Comparison of ENCODE assay signal across 11 cellular contexts in genomic region chr1:229883504-229884200, GRCh38.
"Had no signal": no experiment of that assay in that cellular context is flagged by ENCODE, and none has a peak within 500 bp of the region (broad histone marks: within the 10 kb centered on the region; RNA-seq: fewer than 3 reads in every experiment).

No MANE protein-coding gene starts in this region.

- ATAC-seq: mucosa of descending colon; naive thymus-derived CD8-positive, alpha-beta T cell; upper lobe of right lung had no signal

- H3K4me3 ChIP-seq: mucosa of descending colon, upper lobe of right lung had no signal

- DNase-seq: activated CD4-positive, CD25-positive, alpha-beta regulatory T cell treated with anti-CD3 and anti-CD28 coated beads, Interleukin-2, amount 50 U/mL, for 72 hours; activated effector memory CD4-positive, alpha-beta T cell treated with Interleukin-2 at 50 U/mL for 16 hours; activated T-cell treated with anti-CD3 and anti-CD28 coated beads, Interleukin-2, amount 50 U/mL, for 1 hour; amygdala; brain microvascular endothelial cell; dermis blood vessel endothelial cell; mucosa of descending colon; naive thymus-derived CD8-positive, alpha-beta T cell; stimulated activated CD4-positive, alpha-beta T cell treated with anti-CD3 and anti-CD28 coated beads, Interleukin-12 subunit alpha, Interleukin-12 subunit beta, amount 100 ng/mL, for 4 hours; stimulated activated naive CD4-positive, alpha-beta T cell treated with Interleukin-2 at 50 U/mL for 16 hours; upper lobe of right lung had no signal

- H3K36me3 ChIP-seq: brain microvascular endothelial cell, upper lobe of right lung had no signal

- H3K27ac ChIP-seq: brain microvascular endothelial cell, upper lobe of right lung had no signal

- H3K9me3 ChIP-seq: mucosa of descending colon, upper lobe of right lung had no signal

- H3K4me1 ChIP-seq: upper lobe of right lung had no signal

- H3K27me3 ChIP-seq: brain microvascular endothelial cell had no signal
